1 cellular context compared by ENCODE assay signal in genomic region chr7:29416906-29417305, GRCh38.
TF ChIP-seq lines count a peak whose summit lies in the region.

No MANE protein-coding gene starts in this region.

TF ChIP-seq in GM23338, 12 proteins besides CTCF, POLR2A, EP300 and RAD21 (continued from another document):
- TF ChIP-seq ZNF462 (CRISPR knock-in tag; IDR thresholded peaks at IDR 0.05), result no peak
- no peak for TF ChIP-seq POLR2AphosphoS5 (IDR thresholded peaks at IDR 0.05; ENCODE audit: low read depth)
- TF ChIP-seq ZNF114 (CRISPR knock-in tag; IDR thresholded peaks at IDR 0.05), result no peak
- no peak for TF ChIP-seq CREB1 (CRISPR knock-in tag; IDR thresholded peaks at IDR 0.05; ENCODE audit: low read depth)
- no peak for TF ChIP-seq ZNF331 (CRISPR knock-in tag; IDR thresholded peaks at IDR 0.05; ENCODE audit: low read depth)
- TF ChIP-seq, protein P1, sequence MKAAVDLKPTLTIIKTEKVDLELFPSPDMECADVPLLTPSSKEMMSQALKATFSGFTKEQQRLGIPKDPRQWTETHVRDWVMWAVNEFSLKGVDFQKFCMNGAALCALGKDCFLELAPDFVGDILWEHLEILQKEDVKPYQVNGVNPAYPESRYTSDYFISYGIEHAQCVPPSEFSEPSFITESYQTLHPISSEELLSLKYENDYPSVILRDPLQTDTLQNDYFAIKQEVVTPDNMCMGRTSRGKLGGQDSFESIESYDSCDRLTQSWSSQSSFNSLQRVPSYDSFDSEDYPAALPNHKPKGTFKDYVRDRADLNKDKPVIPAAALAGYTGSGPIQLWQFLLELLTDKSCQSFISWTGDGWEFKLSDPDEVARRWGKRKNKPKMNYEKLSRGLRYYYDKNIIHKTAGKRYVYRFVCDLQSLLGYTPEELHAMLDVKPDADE (IDR thresholded peaks at IDR 0.05), result no peak
- no peak for TF ChIP-seq JUNB (IDR thresholded peaks at IDR 0.05; ENCODE audit: unreplicated experiment)
- no peak for TF ChIP-seq EZH2 (IDR thresholded peaks at IDR 0.05; ENCODE audit: low read depth, unreplicated experiment)
- TF ChIP-seq EZH2phosphoT487 (IDR thresholded peaks at IDR 0.05; ENCODE audit: unreplicated experiment), result no peak
- TF ChIP-seq, protein P2, sequence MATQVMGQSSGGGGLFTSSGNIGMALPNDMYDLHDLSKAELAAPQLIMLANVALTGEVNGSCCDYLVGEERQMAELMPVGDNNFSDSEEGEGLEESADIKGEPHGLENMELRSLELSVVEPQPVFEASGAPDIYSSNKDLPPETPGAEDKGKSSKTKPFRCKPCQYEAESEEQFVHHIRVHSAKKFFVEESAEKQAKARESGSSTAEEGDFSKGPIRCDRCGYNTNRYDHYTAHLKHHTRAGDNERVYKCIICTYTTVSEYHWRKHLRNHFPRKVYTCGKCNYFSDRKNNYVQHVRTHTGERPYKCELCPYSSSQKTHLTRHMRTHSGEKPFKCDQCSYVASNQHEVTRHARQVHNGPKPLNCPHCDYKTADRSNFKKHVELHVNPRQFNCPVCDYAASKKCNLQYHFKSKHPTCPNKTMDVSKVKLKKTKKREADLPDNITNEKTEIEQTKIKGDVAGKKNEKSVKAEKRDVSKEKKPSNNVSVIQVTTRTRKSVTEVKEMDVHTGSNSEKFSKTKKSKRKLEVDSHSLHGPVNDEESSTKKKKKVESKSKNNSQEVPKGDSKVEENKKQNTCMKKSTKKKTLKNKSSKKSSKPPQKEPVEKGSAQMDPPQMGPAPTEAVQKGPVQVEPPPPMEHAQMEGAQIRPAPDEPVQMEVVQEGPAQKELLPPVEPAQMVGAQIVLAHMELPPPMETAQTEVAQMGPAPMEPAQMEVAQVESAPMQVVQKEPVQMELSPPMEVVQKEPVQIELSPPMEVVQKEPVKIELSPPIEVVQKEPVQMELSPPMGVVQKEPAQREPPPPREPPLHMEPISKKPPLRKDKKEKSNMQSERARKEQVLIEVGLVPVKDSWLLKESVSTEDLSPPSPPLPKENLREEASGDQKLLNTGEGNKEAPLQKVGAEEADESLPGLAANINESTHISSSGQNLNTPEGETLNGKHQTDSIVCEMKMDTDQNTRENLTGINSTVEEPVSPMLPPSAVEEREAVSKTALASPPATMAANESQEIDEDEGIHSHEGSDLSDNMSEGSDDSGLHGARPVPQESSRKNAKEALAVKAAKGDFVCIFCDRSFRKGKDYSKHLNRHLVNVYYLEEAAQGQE (IDR thresholded peaks at IDR 0.05; ENCODE audit: unreplicated experiment), result no peak
